Comparison of ENCODE assay signal across 20 cellular contexts in the genomic region with DNA sequence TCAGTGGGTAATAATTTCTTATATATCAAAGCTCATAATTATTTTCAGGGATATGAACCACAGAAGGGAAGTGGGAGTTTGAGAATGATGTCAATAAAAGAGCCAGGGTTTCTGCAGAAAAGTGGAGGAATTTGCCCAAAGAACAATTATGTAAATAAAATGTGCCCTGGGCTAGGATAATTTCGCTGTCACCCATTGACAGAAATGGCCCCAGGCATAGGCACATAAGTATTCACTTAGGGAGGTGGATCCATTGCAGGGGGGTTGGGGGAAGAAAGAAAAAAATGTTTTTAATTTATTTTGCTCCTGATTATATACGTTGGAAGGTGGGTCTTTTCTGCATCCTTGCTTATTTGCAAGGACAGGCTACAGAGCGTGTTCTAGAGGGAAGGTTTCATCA.
DNase-seq lines count a peak whose midpoint lies in the region; ATAC-seq and TF ChIP-seq lines count a peak whose summit lies in the region.
"Had no signal": no experiment of that assay in that cellular context is flagged by ENCODE, and none has a peak within 500 bp of the region (broad histone marks: within the 10 kb centered on the region; RNA-seq: fewer than 3 reads in every experiment).

No MANE protein-coding gene starts in this region.

- no peaks in the 10 kb centered on the region for H3K9me3 ChIP-seq in SK-N-MC (ENCODE audit: low read depth, low read length)
- H3K9me3 ChIP-seq in vagina: no peaks in the 10 kb centered on the region
- H3K9me3 ChIP-seq: A549, Caco-2 had no signal

- TF ChIP-seq CTCF in osteocyte (IDR thresholded peaks at IDR 0.05) (no peak), vagina (IDR thresholded peaks at IDR 0.05) (no peak)

- H3K27ac Mint-ChIP-seq in osteocyte (ENCODE audit: unreplicated experiment): no peak overlapping the region
- H3K27ac Mint-ChIP-seq: B cell; CD4-positive, alpha-beta T cell; CD8-positive, alpha-beta T cell had no signal

- H3K36me3 Mint-ChIP-seq in osteocyte (ENCODE audit: unreplicated experiment): no peaks in the 10 kb centered on the region
- H3K36me3 Mint-ChIP-seq: CD8-positive, alpha-beta T cell had no signal

- H3K4me3 ChIP-seq in SK-N-MC: no peak overlapping the region
- H3K4me3 ChIP-seq in vagina: no peak overlapping the region
- H3K4me3 ChIP-seq: A549; BLaER1 treated with 17β-estradiol and CSF1 and Interleukin-3, amounts not matched to agents 10 nM and 100 nM; GM12878 had no signal

- H3K27me3 Mint-ChIP-seq in osteocyte (ENCODE audit: unreplicated experiment): no peaks in the 10 kb centered on the region
- H3K27me3 Mint-ChIP-seq: B cell; CD4-positive, alpha-beta T cell had no signal

- H3K4me1 Mint-ChIP-seq in osteocyte (ENCODE audit: unreplicated experiment): no peaks in the 10 kb centered on the region
- H3K4me1 Mint-ChIP-seq: B cell had no signal

- no peak for TF ChIP-seq POLR2A in vagina (IDR thresholded peaks at IDR 0.05)

- H3K9ac ChIP-seq in SK-N-MC (ENCODE audit: insufficient read length): no peak overlapping the region
- H3K9ac ChIP-seq: BLaER1 treated with 17β-estradiol and CSF1 and Interleukin-3, amounts not matched to agents 10 nM and 100 nM had no signal

- no peaks in the 10 kb centered on the region for H3K27me3 ChIP-seq in vagina
- H3K27me3 ChIP-seq: BLaER1 treated with 17β-estradiol and CSF1 and Interleukin-3, amounts not matched to agents 10 nM and 100 nM had no signal

- DNase-seq in ELF-1 (ENCODE audit: low read depth, low spot score): peak; percentile 48
- peak; percentile 37 for DNase-seq in SK-N-MC (ENCODE audit: low read depth, low spot score)
- peak; percentile 17 for DNase-seq in osteocyte (ENCODE audit: extremely low spot score, unreplicated experiment)
- DNase-seq in vagina (ENCODE audit: extremely low spot score in 2 of 2): peak; percentile 34
- no peak for DNase-seq in NCI-H2081 (lab: John Stamatoyannopoulos, UW)
- no peak for DNase-seq in medulla oblongata (ENCODE audit: extremely low spot score)
- DNase-seq: AML-193; Caco-2; Calu3; CD4-positive, alpha-beta T cell; DMS79 treated with DMSO at 0.1 percent for 48 hours; GDM1 had no signal

- H3K4me3 Mint-ChIP-seq in osteocyte (ENCODE audit: unreplicated experiment): no peak overlapping the region
- H3K4me3 Mint-ChIP-seq: B cell; CD4-positive, alpha-beta T cell; CD8-positive, alpha-beta T cell had no signal

- no peaks in the 10 kb centered on the region for H3K4me1 ChIP-seq in vagina
- H3K4me1 ChIP-seq: A549, Caco-2 had no signal

- peaks cover 33% of the 10 kb centered on the region for H3K9me3 Mint-ChIP-seq in osteocyte (ENCODE audit: unreplicated experiment)

- ATAC-seq in HG02571 (IDR thresholded peaks at IDR 0.05; ENCODE audit: unreplicated experiment): no peak
- ATAC-seq: A549; CD8-positive, alpha-beta T cell; GM12878 had no signal

- no peak overlapping the region for H3K27ac ChIP-seq in SK-N-MC
- H3K27ac ChIP-seq in vagina: no peak overlapping the region
- H3K27ac ChIP-seq: 22Rv1; A549; BLaER1 treated with 17β-estradiol and CSF1 and Interleukin-3, amounts not matched to agents 10 nM and 100 nM; C4-2B had no signal

- intact Hi-C loops in vagina (cut with DNase I): no loop called here

- H3K36me3 ChIP-seq in SK-N-MC (ENCODE audit: insufficient read depth, low read length): no peaks in the 10 kb centered on the region
- H3K36me3 ChIP-seq in vagina: no peaks in the 10 kb centered on the region
- H3K36me3 ChIP-seq: BLaER1 treated with 17β-estradiol and CSF1 and Interleukin-3, amounts not matched to agents 10 nM and 100 nM had no signal

Comparison
In these comparisons a context has a peak if more than half of its experiments do, and no peak if none do; other contexts are left out.
1. DNase-seq: peak in ELF-1 (single experiment), SK-N-MC (single experiment), osteocyte (single experiment) and vagina (2 of 2); none in NCI-H2081 (0 of 2) and medulla oblongata (single experiment).